In genomic region chr1:204936765-204937164, GRCh38 we compare ENCODE assay signal across 10 cellular contexts.
"Had no signal": no experiment of that assay in that cellular context is flagged by ENCODE, and none has a peak within 500 bp of the region (broad histone marks: within the 10 kb centered on the region; RNA-seq: fewer than 3 reads in every experiment).

No MANE protein-coding gene starts in this region.

- H3K4me3 Mint-ChIP-seq: IgD-negative memory B cell had no signal

- H3K4me1 Mint-ChIP-seq: IgD-negative memory B cell had no signal

- H3K36me3 Mint-ChIP-seq: IgD-negative memory B cell had no signal

- DNase-seq: IMR-90, Karpas-422, KBM-7, KG1 had no signal

- FAIRE-seq: HepG2, HTR-8/SVneo, K562 had no signal

- ATAC-seq: HepG2, K562 had no signal

- H3K27ac ChIP-seq: HL-60, KMS-11 had no signal

- H3K9ac ChIP-seq: KMS-11 had no signal

- H3K4me2 ChIP-seq: KMS-11 had no signal

- H3K4me3 ChIP-seq: K562 had no signal
